In genomic region chr3:168165390-168166269, GRCh38 we compare ENCODE assay signal across 8 cellular contexts.
DNase-seq lines count a peak whose midpoint lies in the region; ATAC-seq, FAIRE-seq and TF ChIP-seq lines count a peak whose summit lies in the region.

No MANE protein-coding gene starts in this region.

- no peaks in the 10 kb centered on the region for H3K4me1 ChIP-seq in K562 (replicated peaks in 1 of 2; ENCODE audit: control insufficient read depth in 2 of 2, insufficient read depth in 2 of 2, low read length in 2 of 2)
- no peaks in the 10 kb centered on the region for H3K4me1 ChIP-seq in iPS-15b (ENCODE audit: control insufficient read depth, insufficient read depth, low read length)
- no peaks in the 10 kb centered on the region for H3K4me1 ChIP-seq in smooth muscle cell (ENCODE audit: low read depth)

- H3K9ac ChIP-seq in K562 (ENCODE audit: insufficient read depth in 1 of 2, low read depth in 2 of 2, low read length in 2 of 2) (0 out of 4 replicates have a peak overlapping the region, but pooled peaks of 1 of the 2 experiments have one; percentile 9), iPS-15b (ENCODE audit: low read depth, low read length) (peak overlapping the region; percentile 24), smooth muscle cell (ENCODE audit: low read depth) (no peak overlapping the region)

- H3K27me3 ChIP-seq in K562 (ENCODE audit: control insufficient read depth in 2 of 2, insufficient read depth in 2 of 2, low read length in 2 of 2) (no peaks in the 10 kb centered on the region), iPS-15b (ENCODE audit: control insufficient read depth, insufficient read depth, low read length) (no peaks in the 10 kb centered on the region), smooth muscle cell (ENCODE audit: low read depth) (no peaks in the 10 kb centered on the region)

- no peak for ATAC-seq in activated T-cell treated with anti-CD3 and anti-CD28 coated beads, Interleukin-2, amount 50 U/mL, for 4 hours
- ATAC-seq in GM21526 (IDR thresholded peaks at IDR 0.05; ENCODE audit: low FRiP score, unreplicated experiment) (peak; percentile 67), K562 (peak; percentile 90)

- no peaks in the 10 kb centered on the region for H3F3A ChIP-seq in smooth muscle cell (ENCODE audit: low read depth)

- no peak overlapping the region for H3K4me3 ChIP-seq in K562
- no peak overlapping the region for H3K4me3 ChIP-seq in iPS-15b (ENCODE audit: low read depth, low read length)
- H3K4me3 ChIP-seq in smooth muscle cell, result peak overlapping the region; percentile 25

- FAIRE-seq in K562 (lab: Jason Lieb, UNC), result peak; percentile 94

- no peaks in the 10 kb centered on the region for H3K27me3 Mint-ChIP-seq in activated T-cell treated with anti-CD3 and anti-CD28 coated beads, Interleukin-2, amount 50 U/mL, for 4 hours (ENCODE audit: low read depth)

- H3K4me2 ChIP-seq in K562 (ENCODE audit: insufficient read depth, low read length) (no peak overlapping the region), smooth muscle cell (peak overlapping the region; percentile 58)

- CTCF ChIA-PET in K562 (lab: Yijun Ruan, JAX; ENCODE audit: low intra/inter-chr PET ratio), result interaction anchor here (0.6 to 6.1 kb wide), 4 partner anchors 113 to 150 kb away, joined by 3 to 98 read pairs (median 9); no protein-coding TSS in a partner anchor

- no peaks in the 10 kb centered on the region for H3K79me2 ChIP-seq in K562 (ENCODE audit: control insufficient read depth, insufficient read depth, low read length)
- H3K79me2 ChIP-seq in smooth muscle cell (ENCODE audit: low read depth), result no peaks in the 10 kb centered on the region

- H3K9me3 ChIP-seq in K562 (replicated peaks; ENCODE audit: control insufficient read depth, insufficient read depth, low read depth, low read length) (no peaks in the 10 kb centered on the region), iPS-15b (ENCODE audit: control insufficient read depth, insufficient read depth, low read length) (no peaks in the 10 kb centered on the region), smooth muscle cell (replicated peaks; ENCODE audit: low read depth) (no peaks in the 10 kb centered on the region)

- POLR2A ChIA-PET in K562 (lab: Yijun Ruan, JAX), result interaction anchor here (0.6 to 1.5 kb wide), 4 partner anchors 71 to 1311 kb away, joined by 3 to 5 read pairs (median 3); no protein-coding TSS in a partner anchor

- H3K9me3 Mint-ChIP-seq in activated T-cell treated with anti-CD3 and anti-CD28 coated beads, Interleukin-2, amount 50 U/mL, for 4 hours, result no peaks in the 10 kb centered on the region

- in situ Hi-C loops in K562 (cut with MboI), result loop anchor here (25.0 kb wide), 1 partner anchor 228 kb away; no protein-coding TSS in a partner anchor

- no peak overlapping the region for H3K4me3 Mint-ChIP-seq in activated T-cell treated with anti-CD3 and anti-CD28 coated beads, Interleukin-2, amount 50 U/mL, for 4 hours

- TF ChIP-seq CTCF in K562 (IDR thresholded peaks at IDR 0.05 in 2 of 3, conservative IDR thresholded peaks at IDR 0.05 in 1 of 3; ENCODE audit: insufficient read depth in 2 of 3, low read depth in 1 of 3, low read length in 3 of 3) (peak; percentile 78 to 92 (median 88)), smooth muscle cell (IDR thresholded peaks at IDR 0.05; ENCODE audit: borderline replicate concordance, insufficient read depth, poor library complexity, severe bottlenecking) (peak; percentile 75)

- H3K36me3 ChIP-seq in K562 (ENCODE audit: control insufficient read depth, insufficient read depth, low read length) (no peaks in the 10 kb centered on the region), iPS-15b (ENCODE audit: control insufficient read depth, insufficient read depth, low read length) (no peaks in the 10 kb centered on the region), smooth muscle cell (ENCODE audit: low read depth) (no peaks in the 10 kb centered on the region)

- TF ChIP-seq RAD21 in K562 (CRISPR knock-in tag; conservative IDR thresholded peaks at IDR 0.05 in 1 of 2, IDR thresholded peaks at IDR 0.05 in 1 of 2), result peak; percentile 97 to 98

- H3K4me1 Mint-ChIP-seq in activated T-cell treated with anti-CD3 and anti-CD28 coated beads, Interleukin-2, amount 50 U/mL, for 4 hours (ENCODE audit: low read depth), result no peaks in the 10 kb centered on the region

- TF ChIP-seq EP300 in K562 (IDR thresholded peaks at IDR 0.05; ENCODE audit: low read length), result no peak

- WGBS in K562 (ENCODE audit: insufficient coverage, low coverage, missing lambda C conversion rate), result 11% methylated on average over 6 of the region's 6 CpGs
- 14% methylated on average over 6 of the region's 6 CpGs for WGBS in smooth muscle cell (ENCODE audit: low lambda C conversion rate)

- H3K27ac ChIP-seq in K562 (ENCODE audit: extremely low read depth, low read depth, low read length) (peak overlapping the region; percentile 29; the same call in 2 of the 3 replicates), smooth muscle cell (ENCODE audit: low read depth) (peak overlapping the region; percentile 15)

- no peak for TF ChIP-seq POLR2A in K562 (conservative IDR thresholded peaks at IDR 0.05)

- H3K9me1 ChIP-seq in K562 (ENCODE audit: control insufficient read depth, insufficient read depth, low read length), result no peaks in the 10 kb centered on the region

- H2AFZ ChIP-seq in K562 (ENCODE audit: low read depth, low read length) (peak overlapping the region; percentile 86), smooth muscle cell (ENCODE audit: low read depth) (peak overlapping the region; percentile 96)

- H4K20me1 ChIP-seq in K562 (replicated peaks; ENCODE audit: control insufficient read depth, insufficient read depth, low read length) (no peaks in the 10 kb centered on the region), smooth muscle cell (ENCODE audit: low read depth) (no peaks in the 10 kb centered on the region)

- no TSS peak for BruUV-seq in K562 (replicated peaks; lab: Mats Ljungman, UMichigan)

- DNase-seq in activated T-cell treated with anti-CD3 and anti-CD28 coated beads for 24 hours (ENCODE audit: low read depth) (peak; percentile 7), HPDE6-E6E7 (ENCODE audit: extremely low spot score) (peak; percentile 42), NCI-H82 treated with DMSO at 0.1 percent for 48 hours (lab: John Stamatoyannopoulos, UW; ENCODE audit: unreplicated experiment) (peak; percentile 72), K562 (ENCODE audit: extremely low read depth in 1 of 4, low spot score in 3 of 4) (peak; percentile 46 to 87 (median 58)), smooth muscle cell (lab: John Stamatoyannopoulos, UW; ENCODE audit: unreplicated experiment) (no peak)
- no peak for DNase-seq in activated T-cell treated with anti-CD3 and anti-CD28 coated beads, Interleukin-2, amount 50 U/mL, for 4 hours

- intact Hi-C loops in K562 (cut with micrococcal nuclease), result loop anchor here (1.0 to 2.0 kb wide), 5 partner anchors 49 to 237 kb away; no protein-coding TSS in a partner anchor

- H3K36me3 Mint-ChIP-seq in activated T-cell treated with anti-CD3 and anti-CD28 coated beads, Interleukin-2, amount 50 U/mL, for 4 hours (ENCODE audit: insufficient read depth), result no peaks in the 10 kb centered on the region

TF ChIP-seq in K562, 482 proteins besides CTCF, POLR2A, EP300 and RAD21 (continues in another document):
- TF ChIP-seq JUND (IDR thresholded peaks at IDR 0.05; ENCODE audit: borderline replicate concordance, low read depth, low read length) (peak; percentile 8; the same call in 1 of the 2 replicates), JUND (tag; IDR thresholded peaks at IDR 0.05; ENCODE audit: borderline replicate concordance, low read depth, low read length) (no peak), CXXC5 (CRISPR knock-in tag; IDR thresholded peaks at IDR 0.05) (0 out of 2 replicates have a peak, but pooled peaks have one; percentile 23), DEAF1 (CRISPR knock-in tag; IDR thresholded peaks at IDR 0.05) (peak; percentile 95), MEF2D (tag; conservative IDR thresholded peaks at IDR 0.05; ENCODE audit: low read depth) (no peak), LCOR (CRISPR knock-in tag; IDR thresholded peaks at IDR 0.05) (0 out of 2 replicates have a peak, but pooled peaks have one; percentile 27), EP400 (IDR thresholded peaks at IDR 0.05) (0 out of 2 replicates have a peak, but pooled peaks have one; percentile 15), MAFF (IDR thresholded peaks at IDR 0.05; ENCODE audit: low read length) (no peak), RBM39 (optimal IDR thresholded peaks at IDR 0.05; ENCODE audit: low read depth, low read length) (no peak), NONO (IDR thresholded peaks at IDR 0.05; ENCODE audit: low read depth in 2 of 2, low read length in 1 of 2) (no peak), CC2D1A (IDR thresholded peaks at IDR 0.05) (peak; percentile 65; the same call in 1 of the 2 replicates), ARNT (IDR thresholded peaks at IDR 0.05) (peak in 1 of 2 experiments; percentile 60; a peak in 1 of 4 replicates), THRB (CRISPR knock-in tag; conservative IDR thresholded peaks at IDR 0.05) (no peak), ETV1 (tag; conservative IDR thresholded peaks at IDR 0.05; ENCODE audit: low read depth) (peak; percentile 84)

Comparison
In these comparisons a context has a peak if more than half of its experiments do, and no peak if none do; other contexts are left out.
1. DNase-seq: peak in activated T-cell treated with anti-CD3 and anti-CD28 coated beads for 24 hours (single experiment), HPDE6-E6E7 (single experiment), NCI-H82 treated with DMSO at 0.1 percent for 48 hours (single experiment) and K562 (4 of 4); none in activated T-cell treated with anti-CD3 and anti-CD28 coated beads, Interleukin-2, amount 50 U/mL, for 4 hours (single experiment) and smooth muscle cell (single experiment).
2. ATAC-seq: peak in GM21526 (single experiment) and K562 (single experiment); none in activated T-cell treated with anti-CD3 and anti-CD28 coated beads, Interleukin-2, amount 50 U/mL, for 4 hours (0 of 2).